13 cellular contexts compared by ENCODE assay signal in genomic region chr3:128309026-128309425, GRCh38.
DNase-seq lines count a peak whose midpoint lies in the region; ATAC-seq and TF ChIP-seq lines count a peak whose summit lies in the region.
"Had no signal": no experiment of that assay in that cellular context is flagged by ENCODE, and none has a peak within 500 bp of the region (broad histone marks: within the 10 kb centered on the region; RNA-seq: fewer than 3 reads in every experiment).

No MANE protein-coding gene starts in this region.

- H3K36me3 Mint-ChIP-seq in activated CD8-positive, alpha-beta T cell treated with anti-CD3 and anti-CD28 coated beads, Interleukin-2, amount 10 ng/mL, durations not matched to agents 7 days and 5 days (ENCODE audit: low read depth), result peaks cover 2% of the 10 kb centered on the region
- peaks cover 4% of the 10 kb centered on the region for H3K36me3 Mint-ChIP-seq in activated CD8-positive, alpha-beta T cell treated with anti-CD3 and anti-CD28 coated beads for 36 hours (ENCODE audit: low read depth)

- no peak for ATAC-seq in activated CD8-positive, alpha-beta T cell treated with anti-CD3 and anti-CD28 coated beads, Interleukin-2, amount 10 ng/mL, durations not matched to agents 7 days and 5 days
- no peak for ATAC-seq in activated CD8-positive, alpha-beta T cell treated with anti-CD3 and anti-CD28 coated beads for 36 hours
- ATAC-seq in HG02642 (IDR thresholded peaks at IDR 0.05; ENCODE audit: poor library complexity, unreplicated experiment), result no peak

- no peak overlapping the region for H3K4me3 Mint-ChIP-seq in activated CD8-positive, alpha-beta T cell treated with anti-CD3 and anti-CD28 coated beads, Interleukin-2, amount 10 ng/mL, durations not matched to agents 7 days and 5 days
- no peak overlapping the region for H3K4me3 Mint-ChIP-seq in activated CD8-positive, alpha-beta T cell treated with anti-CD3 and anti-CD28 coated beads for 36 hours
- H3K4me3 Mint-ChIP-seq: activated naive CD8-positive, alpha-beta T cell treated with anti-CD3 and anti-CD28 coated beads, Interleukin-2, amount 10 ng/mL, durations not matched to agents 7 days and 5 days had no signal

- TF ChIP-seq EP300 in esophagus muscularis mucosa (IDR thresholded peaks at IDR 0.05), result no peak

- H3K4me1 ChIP-seq in esophagus muscularis mucosa (peaks cover 0 to 10% (median 0%) of the 10 kb centered on the region in 4 donors), esophagus squamous epithelium (no peaks in the 10 kb centered on the region)

- peak; percentile 5 for DNase-seq in activated CD8-positive, alpha-beta T cell treated with anti-CD3 and anti-CD28 coated beads, Interleukin-2, amount 10 ng/mL, durations not matched to agents 7 days and 5 days
- DNase-seq in activated CD8-positive, alpha-beta T cell treated with anti-CD3 and anti-CD28 coated beads for 36 hours, result no peak
- DNase-seq in NCI-H69 (lab: John Stamatoyannopoulos, UW), result peak; percentile 70
- DNase-seq in esophagus muscularis mucosa (ENCODE audit: extremely low spot score), result peak; percentile 29
- DNase-seq in stimulated activated CD8-positive, alpha-beta memory T cell treated with anti-CD3 and anti-CD28 coated beads, Interleukin-4, amount 100 ng/mL, for 48 hours, result peak; percentile 8
- DNase-seq in esophagus squamous epithelium (lab: John Stamatoyannopoulos, UW), result no peak
- no peak for DNase-seq in occipital lobe (lab: John Stamatoyannopoulos, UW)
- DNase-seq: activated naive CD8-positive, alpha-beta T cell treated with anti-CD3 and anti-CD28 coated beads, Interleukin-2, amount 10 ng/mL, durations not matched to agents 7 days and 5 days; cerebellar nuclear complex; GM23248; IMR-90; midbrain had no signal

- no peak overlapping the region for H3K27ac Mint-ChIP-seq in activated CD8-positive, alpha-beta T cell treated with anti-CD3 and anti-CD28 coated beads, Interleukin-2, amount 10 ng/mL, durations not matched to agents 7 days and 5 days
- no peak overlapping the region for H3K27ac Mint-ChIP-seq in activated CD8-positive, alpha-beta T cell treated with anti-CD3 and anti-CD28 coated beads for 36 hours
- H3K27ac Mint-ChIP-seq: activated naive CD8-positive, alpha-beta T cell treated with anti-CD3 and anti-CD28 coated beads, Interleukin-2, amount 10 ng/mL, durations not matched to agents 7 days and 5 days had no signal

- no peaks in the 10 kb centered on the region for H3K9me3 ChIP-seq in esophagus muscularis mucosa
- no peaks in the 10 kb centered on the region for H3K9me3 ChIP-seq in esophagus squamous epithelium

- no peaks in the 10 kb centered on the region for H3K9me3 Mint-ChIP-seq in activated CD8-positive, alpha-beta T cell treated with anti-CD3 and anti-CD28 coated beads, Interleukin-2, amount 10 ng/mL, durations not matched to agents 7 days and 5 days (ENCODE audit: insufficient read depth)
- H3K9me3 Mint-ChIP-seq in activated CD8-positive, alpha-beta T cell treated with anti-CD3 and anti-CD28 coated beads for 36 hours, result no peaks in the 10 kb centered on the region
- H3K9me3 Mint-ChIP-seq: activated naive CD8-positive, alpha-beta T cell treated with anti-CD3 and anti-CD28 coated beads, Interleukin-2, amount 10 ng/mL, durations not matched to agents 7 days and 5 days had no signal

- POLR2A ChIA-PET in activated CD8-positive, alpha-beta T cell treated with anti-CD3 and anti-CD28 coated beads, Interleukin-2, amount 10 ng/mL, durations not matched to agents 7 days and 5 days (lab: Charles Lee), result no interaction called here
- POLR2A ChIA-PET in activated CD8-positive, alpha-beta T cell treated with anti-CD3 and anti-CD28 coated beads for 36 hours (lab: Charles Lee), result no interaction called here

- no peaks in the 10 kb centered on the region for H3K27me3 Mint-ChIP-seq in activated CD8-positive, alpha-beta T cell treated with anti-CD3 and anti-CD28 coated beads, Interleukin-2, amount 10 ng/mL, durations not matched to agents 7 days and 5 days (ENCODE audit: low read depth)
- H3K27me3 Mint-ChIP-seq in activated CD8-positive, alpha-beta T cell treated with anti-CD3 and anti-CD28 coated beads for 36 hours, result no peaks in the 10 kb centered on the region
- H3K27me3 Mint-ChIP-seq: activated naive CD8-positive, alpha-beta T cell treated with anti-CD3 and anti-CD28 coated beads, Interleukin-2, amount 10 ng/mL, durations not matched to agents 7 days and 5 days had no signal

- CTCF ChIA-PET in activated CD8-positive, alpha-beta T cell treated with anti-CD3 and anti-CD28 coated beads, Interleukin-2, amount 10 ng/mL, durations not matched to agents 7 days and 5 days (lab: Charles Lee), result interaction anchor here (1.4 to 3.0 kb wide), 2 partner anchors 13 to 84 kb away, joined by 4 to 19 read pairs; no protein-coding TSS in a partner anchor
- CTCF ChIA-PET in activated CD8-positive, alpha-beta T cell treated with anti-CD3 and anti-CD28 coated beads for 36 hours (lab: Charles Lee), result interaction anchor here (1.3 to 2.4 kb wide), 2 partner anchors 11 to 13 kb away, joined by 3 to 12 read pairs; no protein-coding TSS in a partner anchor

- 81% methylated on average over 8 of the region's 8 CpGs for WGBS in esophagus muscularis mucosa
- 94 to 97% methylated on average over 8 of the region's 8 CpGs for WGBS in esophagus squamous epithelium, 2 donors

- H3K4me3 ChIP-seq in esophagus muscularis mucosa (no peak overlapping the region), esophagus squamous epithelium (no peak overlapping the region)
- H3K4me3 ChIP-seq: GM23248 had no signal

- no peak for TF ChIP-seq CTCF in activated CD8-positive, alpha-beta T cell treated with anti-CD3 and anti-CD28 coated beads for 36 hours (IDR thresholded peaks at IDR 0.05)
- TF ChIP-seq CTCF in esophagus muscularis mucosa (IDR thresholded peaks at IDR 0.05) (no peak), esophagus squamous epithelium (IDR thresholded peaks at IDR 0.05) (no peak)

- H3K27ac ChIP-seq in esophagus muscularis mucosa (replicated peaks in 1 of 4) (no peak overlapping the region), esophagus squamous epithelium (no peak overlapping the region)
- H3K27ac ChIP-seq: GM23248 had no signal

- intact Hi-C loops in activated CD8-positive, alpha-beta T cell treated with anti-CD3 and anti-CD28 coated beads for 36 hours (cut with micrococcal nuclease), result no loop called here
- intact Hi-C loops in esophagus muscularis mucosa (cut with DNase I), result no loop called here
- intact Hi-C loops in esophagus squamous epithelium (cut with DNase I), result no loop called here

- H3K4me1 Mint-ChIP-seq in activated CD8-positive, alpha-beta T cell treated with anti-CD3 and anti-CD28 coated beads, Interleukin-2, amount 10 ng/mL, durations not matched to agents 7 days and 5 days (ENCODE audit: low read depth), result no peaks in the 10 kb centered on the region
- H3K4me1 Mint-ChIP-seq in activated CD8-positive, alpha-beta T cell treated with anti-CD3 and anti-CD28 coated beads for 36 hours (ENCODE audit: low read depth), result peaks cover 16% of the 10 kb centered on the region

- H3K27me3 ChIP-seq in esophagus muscularis mucosa, result no peaks in the 10 kb centered on the region
- H3K27me3 ChIP-seq in esophagus squamous epithelium, result no peaks in the 10 kb centered on the region

- TF ChIP-seq POLR2A in esophagus muscularis mucosa (IDR thresholded peaks at IDR 0.05; ENCODE audit: low read depth) (no peak), esophagus squamous epithelium (IDR thresholded peaks at IDR 0.05) (no peak)

- peaks cover 0 to 14% (median 0%) of the 10 kb centered on the region in 4 donors for H3K36me3 ChIP-seq in esophagus muscularis mucosa
- H3K36me3 ChIP-seq in esophagus squamous epithelium, result peaks cover 0 to 6% (median 0%) of the 10 kb centered on the region in 3 donors

Comparison
In these comparisons a context has a peak if more than half of its experiments do, and no peak if none do; other contexts are left out.
1. DNase-seq: peak in activated CD8-positive, alpha-beta T cell treated with anti-CD3 and anti-CD28 coated beads, Interleukin-2, amount 10 ng/mL, durations not matched to agents 7 days and 5 days (single experiment), NCI-H69 (single experiment), esophagus muscularis mucosa (single experiment) and stimulated activated CD8-positive, alpha-beta memory T cell treated with anti-CD3 and anti-CD28 coated beads, Interleukin-4, amount 100 ng/mL, for 48 hours (single experiment); none in activated CD8-positive, alpha-beta T cell treated with anti-CD3 and anti-CD28 coated beads for 36 hours (single experiment), esophagus squamous epithelium (single experiment) and occipital lobe (single experiment).